23 cellular contexts compared by ENCODE assay signal in genomic region chr13:79680485-79680884, GRCh38.
"Had no signal": no experiment of that assay in that cellular context is flagged by ENCODE, and none has a peak within 500 bp of the region (broad histone marks: within the 10 kb centered on the region; RNA-seq: fewer than 3 reads in every experiment).

No MANE protein-coding gene starts in this region.

- H3K36me3 ChIP-seq: brain microvascular endothelial cell, colonic mucosa had no signal

- H3K27ac ChIP-seq: brain microvascular endothelial cell, colonic mucosa, VCaP had no signal

- H3K4me1 ChIP-seq: colonic mucosa had no signal

- H3K9me3 ChIP-seq: colonic mucosa had no signal

- H3K4me3 ChIP-seq: colonic mucosa had no signal

- H3K27me3 ChIP-seq: brain microvascular endothelial cell, colonic mucosa had no signal

- DNase-seq: activated CD4-positive, alpha-beta memory T cell treated with anti-CD3 and anti-CD28 coated beads, Interleukin-2, amount 10 ng/mL, durations not matched to agents 7 days and 5 days; activated CD4-positive, alpha-beta T cell treated with anti-CD3 and anti-CD28 coated beads for 1 hour; activated CD4-positive, alpha-beta T cell treated with anti-CD3 and anti-CD28 coated beads for 4 hours; activated CD4-positive, alpha-beta T cell treated with anti-CD3 and anti-CD28 coated beads, Interleukin-2, amount 10 ng/mL, durations not matched to agents 7 days and 5 days; activated CD4-positive, alpha-beta T cell treated with anti-CD3 and anti-CD28 coated beads, Interleukin-2, amount 50 U/mL, for 4 hours; activated CD8-positive, alpha-beta memory T cell treated with anti-CD3 and anti-CD28 coated beads, Interleukin-2, amount 50 U/mL, for 48 hours; activated gamma-delta T cell; activated naive CD4-positive, alpha-beta T cell; activated naive CD4-positive, alpha-beta T cell treated with anti-CD3 and anti-CD28 coated beads, Interleukin-2, amount 10 ng/mL, durations not matched to agents 7 days and 5 days; activated naive CD8-positive, alpha-beta T cell treated with anti-CD3 and anti-CD28 coated beads, Interleukin-2, amount 10 ng/mL, durations not matched to agents 7 days and 5 days; activated T-cell treated with anti-CD3 and anti-CD28 coated beads for 4 hours; activated T-cell treated with anti-CD3 and anti-CD28 coated beads, Interleukin-2, amount 50 U/mL, for 24 hours; activated T-cell treated with anti-CD3 and anti-CD28 coated beads, Interleukin-2, amount 50 U/mL, for 72 hours; amniotic stem cell; anterior cingulate cortex; brain microvascular endothelial cell; colonic mucosa; effector memory CD4-positive, alpha-beta T cell; endodermal cell; foreskin fibroblast; head of caudate nucleus; T-helper 2 cell had no signal
